Comparison of ENCODE assay signal across 26 cellular contexts in the genomic region with DNA sequence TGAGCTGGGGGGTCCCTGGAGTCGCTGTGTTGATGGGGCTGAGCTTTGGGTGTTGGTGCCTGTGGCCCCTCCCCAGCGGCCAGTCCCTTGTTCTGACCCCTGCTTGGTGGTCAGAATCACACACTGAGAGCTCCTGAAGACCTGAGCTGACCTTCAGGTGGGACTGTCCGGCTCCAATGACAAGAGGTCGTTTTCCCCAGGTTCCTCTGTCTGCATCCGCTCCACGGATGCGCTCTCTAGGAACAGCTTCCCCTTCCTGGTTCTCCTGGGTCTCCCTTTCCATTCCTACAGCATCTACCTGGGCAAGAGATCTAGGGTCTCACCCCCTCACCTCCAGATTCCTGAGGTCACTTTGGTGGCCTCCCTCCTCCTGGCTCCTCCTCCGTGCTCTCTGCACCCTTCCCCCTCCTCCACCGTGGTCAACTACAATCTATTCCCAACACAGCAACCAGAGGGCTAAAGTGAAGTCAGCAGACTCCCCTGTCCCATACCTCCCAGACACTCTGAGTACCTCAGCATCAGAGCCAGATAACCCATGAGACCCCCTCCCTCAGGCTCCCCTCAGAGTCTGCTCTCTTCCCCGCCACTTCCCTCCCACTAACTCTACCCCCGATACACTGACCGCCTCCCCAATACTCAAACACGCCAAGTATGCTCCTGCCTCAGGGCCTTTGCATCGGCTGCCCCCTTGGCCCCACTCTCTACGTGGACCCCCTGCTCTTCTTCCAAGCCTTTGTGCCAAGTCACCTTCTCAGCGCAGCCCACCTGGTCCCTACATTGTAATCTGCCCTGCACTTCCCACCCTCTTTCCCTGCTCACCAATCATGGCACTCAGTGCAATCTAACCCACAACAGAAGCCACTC. TPM values are rescaled to one million over a fixed set of nuclear protein-coding genes. Genes with fewer than 3 reads are reported as not detected.
"Had no signal": no experiment of that assay in that cellular context is flagged by ENCODE, and none has a peak within 500 bp of the region (broad histone marks: within the 10 kb centered on the region; RNA-seq: fewer than 3 reads in every experiment).

No MANE protein-coding gene starts in this region.

- H3K9me3 Mint-ChIP-seq: activated CD4-positive, alpha-beta memory T cell treated with anti-CD3 and anti-CD28 coated beads, Interleukin-2, amount 10 ng/mL, durations not matched to agents 7 days and 5 days; activated CD4-positive, alpha-beta T cell treated with anti-CD3 and anti-CD28 coated beads, Interleukin-2, amount 10 ng/mL, durations not matched to agents 7 days and 5 days; activated T-cell treated with anti-CD3 and anti-CD28 coated beads, Interleukin-2, amount 50 U/mL, for 4 hours; activated T-helper 17 cell treated with anti-CD3 and anti-CD28 coated beads, Interleukin-2, amount 50 U/mL, for 72 hours; effector memory CD8-positive, alpha-beta T cell; stimulated activated effector memory CD8-positive, alpha-beta T cell treated with anti-CD3 and anti-CD28 coated beads, Interleukin-12 subunit alpha, Interleukin-12 subunit beta, amount 100 ng/mL, for 72 hours; stimulated activated naive CD8-positive, alpha-beta T cell treated with anti-CD3 and anti-CD28 coated beads, Interleukin-15, Interleukin-2, amounts not matched to agents 100 ng/mL and 50 ng/mL, for 24 hours; WTC11 had no signal

- H3K36me3 ChIP-seq: brain microvascular endothelial cell, heart right ventricle, thoracic aorta, uterus had no signal

- H3K9me3 ChIP-seq: heart right ventricle, thoracic aorta, uterus had no signal

- H3K27me3 ChIP-seq: brain microvascular endothelial cell, uterus had no signal

- H3K4me3 ChIP-seq: coronary artery, heart right ventricle, skin epidermis, thoracic aorta, uterus had no signal

- H3K27ac Mint-ChIP-seq: activated CD4-positive, alpha-beta memory T cell treated with anti-CD3 and anti-CD28 coated beads, Interleukin-2, amount 10 ng/mL, durations not matched to agents 7 days and 5 days; activated CD4-positive, alpha-beta T cell treated with anti-CD3 and anti-CD28 coated beads, Interleukin-2, amount 10 ng/mL, durations not matched to agents 7 days and 5 days; activated T-helper 17 cell treated with anti-CD3 and anti-CD28 coated beads, Interleukin-2, amount 50 U/mL, for 72 hours; effector memory CD8-positive, alpha-beta T cell; naive thymus-derived CD4-positive, alpha-beta T cell; stimulated activated effector memory CD8-positive, alpha-beta T cell treated with anti-CD3 and anti-CD28 coated beads, Interleukin-12 subunit alpha, Interleukin-12 subunit beta, amount 100 ng/mL, for 72 hours; stimulated activated naive CD8-positive, alpha-beta T cell treated with anti-CD3 and anti-CD28 coated beads, Interleukin-15, Interleukin-2, amounts not matched to agents 100 ng/mL and 50 ng/mL, for 24 hours had no signal

- ATAC-seq: activated T-cell treated with anti-CD3 and anti-CD28 coated beads, Interleukin-2, amount 50 U/mL, for 4 hours; activated T-helper 17 cell treated with anti-CD3 and anti-CD28 coated beads, Interleukin-2, amount 50 U/mL, for 72 hours; effector memory CD8-positive, alpha-beta T cell; heart right ventricle; naive thymus-derived CD4-positive, alpha-beta T cell; sciatic nerve; stimulated activated effector memory CD8-positive, alpha-beta T cell treated with anti-CD3 and anti-CD28 coated beads, Interleukin-12 subunit alpha, Interleukin-12 subunit beta, amount 100 ng/mL, for 72 hours; WTC11 had no signal

- H3K4me1 Mint-ChIP-seq: activated CD4-positive, alpha-beta T cell treated with anti-CD3 and anti-CD28 coated beads, Interleukin-2, amount 10 ng/mL, durations not matched to agents 7 days and 5 days; activated T-helper 17 cell treated with anti-CD3 and anti-CD28 coated beads, Interleukin-2, amount 50 U/mL, for 72 hours; stimulated activated effector memory CD8-positive, alpha-beta T cell treated with anti-CD3 and anti-CD28 coated beads, Interleukin-12 subunit alpha, Interleukin-12 subunit beta, amount 100 ng/mL, for 72 hours had no signal

- H3K27ac ChIP-seq: brain microvascular endothelial cell, coronary artery, thoracic aorta, uterus had no signal

- DNase-seq: activated CD4-positive, alpha-beta memory T cell treated with anti-CD3 and anti-CD28 coated beads, Interleukin-2, amount 10 ng/mL, durations not matched to agents 7 days and 5 days; activated CD4-positive, alpha-beta T cell treated with anti-CD3 and anti-CD28 coated beads for 1 hour; activated CD4-positive, alpha-beta T cell treated with anti-CD3 and anti-CD28 coated beads, Interleukin-2, amount 10 ng/mL, durations not matched to agents 7 days and 5 days; activated gamma-delta T cell treated with Interleukin-2 at 50 U/mL for 16 hours; activated naive CD4-positive, alpha-beta T cell treated with anti-CD3 and anti-CD28 coated beads, Interleukin-2, amount 50 U/mL, for 16 hours; activated T-cell treated with anti-CD3 and anti-CD28 coated beads, Interleukin-2, amount 50 U/mL, for 4 hours; amniotic stem cell; brain microvascular endothelial cell; effector memory CD8-positive, alpha-beta T cell; heart right ventricle; midbrain; naive thymus-derived CD4-positive, alpha-beta T cell; stimulated activated CD4-positive, alpha-beta T cell treated with anti-CD3 and anti-CD28 coated beads, Interleukin-12 subunit alpha, Interleukin-12 subunit beta, amount 100 ng/mL, for 4 hours; stimulated activated CD4-positive, alpha-beta T cell treated with anti-CD3 and anti-CD28 coated beads, Interleukin-4, amount 100 ng/mL, for 24 hours; trophoblast cell; uterus had no signal

- H3K36me3 Mint-ChIP-seq: naive thymus-derived CD4-positive, alpha-beta T cell; stimulated activated effector memory CD8-positive, alpha-beta T cell treated with anti-CD3 and anti-CD28 coated beads, Interleukin-12 subunit alpha, Interleukin-12 subunit beta, amount 100 ng/mL, for 72 hours; WTC11 had no signal

- H3K4me3 Mint-ChIP-seq: activated CD4-positive, alpha-beta memory T cell treated with anti-CD3 and anti-CD28 coated beads, Interleukin-2, amount 10 ng/mL, durations not matched to agents 7 days and 5 days; activated CD4-positive, alpha-beta T cell treated with anti-CD3 and anti-CD28 coated beads, Interleukin-2, amount 10 ng/mL, durations not matched to agents 7 days and 5 days; activated T-cell treated with anti-CD3 and anti-CD28 coated beads, Interleukin-2, amount 50 U/mL, for 4 hours; activated T-helper 17 cell treated with anti-CD3 and anti-CD28 coated beads, Interleukin-2, amount 50 U/mL, for 72 hours; effector memory CD8-positive, alpha-beta T cell; naive thymus-derived CD4-positive, alpha-beta T cell; stimulated activated effector memory CD8-positive, alpha-beta T cell treated with anti-CD3 and anti-CD28 coated beads, Interleukin-12 subunit alpha, Interleukin-12 subunit beta, amount 100 ng/mL, for 72 hours; stimulated activated naive CD8-positive, alpha-beta T cell treated with anti-CD3 and anti-CD28 coated beads, Interleukin-15, Interleukin-2, amounts not matched to agents 100 ng/mL and 50 ng/mL, for 24 hours; WTC11 had no signal

RNA-seq across cellular contexts. Expression of a gene that starts 9.0 kb away (rescaled TPM):
- total RNA-seq: activated CD4-positive, alpha-beta T cell treated with anti-CD3 and anti-CD28 coated beads, Interleukin-2, amount 10 ng/mL, durations not matched to agents 7 days and 5 days; activated T-cell treated with anti-CD3 and anti-CD28 coated beads, Interleukin-2, amount 50 U/mL, for 4 hours; endothelial cell of umbilical vein; kidney epithelial cell had no signal
- polyA plus RNA-seq: endothelial cell of umbilical vein; naive thymus-derived CD4-positive, alpha-beta T cell had no signal

RNA-seq across cellular contexts. Expression of a gene that starts 12.2 kb away (rescaled TPM):
- total RNA-seq: activated CD4-positive, alpha-beta T cell treated with anti-CD3 and anti-CD28 coated beads, Interleukin-2, amount 10 ng/mL, durations not matched to agents 7 days and 5 days; activated T-helper 17 cell treated with anti-CD3 and anti-CD28 coated beads, Interleukin-2, amount 50 U/mL, for 72 hours; naive thymus-derived CD4-positive, alpha-beta T cell had no signal
